9 cellular contexts compared by ENCODE assay signal in genomic region chr17:28900986-28901726, GRCh38. TPM values are rescaled to one million over a fixed set of nuclear protein-coding genes. Genes with fewer than 3 reads are reported as not detected.
A peak's percentile ranks its signal among the peaks of the same experiment; 100 is the strongest.
DNase-seq lines count a peak whose midpoint lies in the region; ATAC-seq and TF ChIP-seq lines count a peak whose summit lies in the region.
"Had no signal": no experiment of that assay in that cellular context is flagged by ENCODE, and none has a peak within 500 bp of the region (broad histone marks: within the 10 kb centered on the region; RNA-seq: fewer than 3 reads in every experiment).

No MANE protein-coding gene starts in this region.

- peaks cover 9 to 16% of the 10 kb centered on the region in 2 donors for H3K36me3 Mint-ChIP-seq in activated T-cell treated with anti-CD3 and anti-CD28 coated beads, Interleukin-2, amount 50 U/mL, for 72 hours (ENCODE audit: insufficient read depth in 2 of 2)
- H3K36me3 Mint-ChIP-seq in stimulated activated naive B cell treated with anti-CD40 and anti-IgM and Interleukin-4, amounts not matched to agents 10 μg/mL and 1 μg/mL and 100 μg/mL, for 72 hours, result peaks cover 40 to 49% of the 10 kb centered on the region in 2 donors

- no peaks in the 10 kb centered on the region for H3K27me3 ChIP-seq in mammary epithelial cell (ENCODE audit: insufficient read depth, low read length)
- H3K27me3 ChIP-seq: ovary had no signal

- H3K4me3 ChIP-seq in mammary epithelial cell (replicated peaks in 1 of 3; ENCODE audit: insufficient read depth in 1 of 3, low read depth in 2 of 3, low read length in 3 of 3), result no peak overlapping the region

- no peak overlapping the region for H3K27ac ChIP-seq in mammary epithelial cell (ENCODE audit: insufficient read depth, low read depth, low read length)

- peaks cover 2% of the 10 kb centered on the region for H3K36me3 ChIP-seq in mammary epithelial cell (ENCODE audit: insufficient read depth, low read length)
- H3K36me3 ChIP-seq: ovary had no signal

- H2AFZ ChIP-seq in mammary epithelial cell (ENCODE audit: low read depth, low read length), result no peak overlapping the region

- H3K27me3 Mint-ChIP-seq in activated T-cell treated with anti-CD3 and anti-CD28 coated beads, Interleukin-2, amount 50 U/mL, for 72 hours (ENCODE audit: low read depth), result no peaks in the 10 kb centered on the region
- no peaks in the 10 kb centered on the region for H3K27me3 Mint-ChIP-seq in stimulated activated naive B cell treated with anti-CD40 and anti-IgM and Interleukin-4, amounts not matched to agents 10 μg/mL and 1 μg/mL and 100 μg/mL, for 72 hours

- H3K4me3 Mint-ChIP-seq in activated T-cell treated with anti-CD3 and anti-CD28 coated beads, Interleukin-2, amount 50 U/mL, for 72 hours, result peak overlapping the region; percentile 94 to 95
- H3K4me3 Mint-ChIP-seq in stimulated activated naive B cell treated with anti-CD40 and anti-IgM and Interleukin-4, amounts not matched to agents 10 μg/mL and 1 μg/mL and 100 μg/mL, for 72 hours, result peak overlapping the region; percentile 84 to 91

- H3K27ac Mint-ChIP-seq in activated T-cell treated with anti-CD3 and anti-CD28 coated beads, Interleukin-2, amount 50 U/mL, for 72 hours, result peak overlapping the region; percentile 92
- peak overlapping the region; percentile 84 for H3K27ac Mint-ChIP-seq in stimulated activated naive B cell treated with anti-CD40 and anti-IgM and Interleukin-4, amounts not matched to agents 10 μg/mL and 1 μg/mL and 100 μg/mL, for 72 hours

- peaks cover 23% of the 10 kb centered on the region for H3K4me1 ChIP-seq in mammary epithelial cell (ENCODE audit: insufficient read depth, low read length)

- intact Hi-C loops in mammary epithelial cell (cut with micrococcal nuclease), result loop anchor here (10.0 kb wide), 1 partner anchor 256 kb away; the partner anchor contains the start of gene BLTP2

- DNase-seq in activated T-cell treated with anti-CD3 and anti-CD28 coated beads, Interleukin-2, amount 50 U/mL, for 72 hours, result no peak
- no peak for DNase-seq in activated T-cell treated with anti-CD3 and anti-CD28 coated beads, Interleukin-2, amount 50 U/mL, for 48 hours
- DNase-seq in mammary epithelial cell (no peak), AML-193 (lab: John Stamatoyannopoulos, UW) (no peak), NCI-H748 (lab: John Stamatoyannopoulos, UW; ENCODE audit: unreplicated experiment) (no peak)
- no peak for DNase-seq in stimulated activated naive B cell treated with anti-CD40 and anti-IgM and Interleukin-4, amounts not matched to agents 10 μg/mL and 1 μg/mL and 100 μg/mL, for 72 hours
- DNase-seq: aorta, NCI-H187, ovary had no signal

- peaks cover 0 to 2% of the 10 kb centered on the region in 2 donors for H3K9me3 Mint-ChIP-seq in activated T-cell treated with anti-CD3 and anti-CD28 coated beads, Interleukin-2, amount 50 U/mL, for 72 hours
- H3K9me3 Mint-ChIP-seq in stimulated activated naive B cell treated with anti-CD40 and anti-IgM and Interleukin-4, amounts not matched to agents 10 μg/mL and 1 μg/mL and 100 μg/mL, for 72 hours, result no peaks in the 10 kb centered on the region

- H3K9me3 ChIP-seq in mammary epithelial cell (replicated peaks; ENCODE audit: insufficient read depth, low read length), result no peaks in the 10 kb centered on the region
- H3K9me3 ChIP-seq: ovary had no signal

- CTCF ChIA-PET in mammary epithelial cell (lab: Charles Lee; ENCODE audit: low non-redundant PET), result no interaction called here

- no TSS peak for BruUV-seq in mammary epithelial cell (replicated peaks; lab: Mats Ljungman, UMichigan)

- H3K79me2 ChIP-seq in mammary epithelial cell (ENCODE audit: insufficient read depth, low read length), result peaks cover 30% of the 10 kb centered on the region

- ATAC-seq in activated T-cell treated with anti-CD3 and anti-CD28 coated beads, Interleukin-2, amount 50 U/mL, for 72 hours (replicated peaks in 1 of 2), result no peak
- ATAC-seq in stimulated activated naive B cell treated with anti-CD40 and anti-IgM and Interleukin-4, amounts not matched to agents 10 μg/mL and 1 μg/mL and 100 μg/mL, for 72 hours (replicated peaks), result no peak

- H3K4me2 ChIP-seq in mammary epithelial cell (ENCODE audit: insufficient read depth, low read depth, low read length), result peak overlapping the region; percentile 92

- in situ Hi-C loops in mammary epithelial cell (cut with MboI; ENCODE audit: low sequenced_read_pairs in 2 of 2), result loop anchor here in 1 of 2 donors (10.0 kb wide), 1 partner anchor 146 kb away; no protein-coding TSS in a partner anchor

- WGBS in mammary epithelial cell (ENCODE audit: low coverage, missing lambda C conversion rate), result 95% methylated on average over 15 of the region's 24 CpGs

- peaks cover 73% of the 10 kb centered on the region for H3K4me1 Mint-ChIP-seq in activated T-cell treated with anti-CD3 and anti-CD28 coated beads, Interleukin-2, amount 50 U/mL, for 72 hours (ENCODE audit: low read depth)
- H3K4me1 Mint-ChIP-seq in stimulated activated naive B cell treated with anti-CD40 and anti-IgM and Interleukin-4, amounts not matched to agents 10 μg/mL and 1 μg/mL and 100 μg/mL, for 72 hours, result peaks cover 50 to 84% of the 10 kb centered on the region in 2 donors

- no peaks in the 10 kb centered on the region for H4K20me1 ChIP-seq in mammary epithelial cell (ENCODE audit: insufficient read depth, low read length)

- no peak for TF ChIP-seq CTCF in mammary epithelial cell (conservative IDR thresholded peaks at IDR 0.05 in 1 of 2, IDR thresholded peaks at IDR 0.05 in 1 of 2; ENCODE audit: extremely low read depth in 1 of 2, insufficient read depth in 1 of 2, low read depth in 1 of 2, low read length in 2 of 2)

- H3K9ac ChIP-seq in mammary epithelial cell (ENCODE audit: insufficient read depth, low read length), result no peak overlapping the region

- dilution Hi-C loops in mammary epithelial cell (cut with HindIII; ENCODE audit: low sequenced_read_pairs), result loop anchor here (5.0 kb wide), 1 partner anchor 34 kb away; no protein-coding TSS in a partner anchor

RNA-seq across cellular contexts. Expression of gene DHRS13, which starts 1.7 kb away (rescaled TPM):
- 10 to 100 TPM; 21.3 to 25.3 TPM for total RNA-seq in activated T-cell treated with anti-CD3 and anti-CD28 coated beads, Interleukin-2, amount 50 U/mL, for 72 hours
- total RNA-seq in mammary epithelial cell, result 1 to 10 TPM; 2.3 to 7.3 TPM
- 7.9 TPM for polyA plus RNA-seq in mammary epithelial cell
- polyA minus RNA-seq in mammary epithelial cell, result 6.2 TPM

RNA-seq across cellular contexts. Expression of gene FLOT2, which starts 3.6 kb away (rescaled TPM):
- total RNA-seq in activated T-cell treated with anti-CD3 and anti-CD28 coated beads, Interleukin-2, amount 50 U/mL, for 72 hours, result 100 to 1,000 TPM; 138 to 141 TPM
- 100 to 1,000 TPM in 1 of 2 donors, 10 to 100 TPM in 1; 80.2 to 129 TPM for total RNA-seq in mammary epithelial cell
- polyA plus RNA-seq in mammary epithelial cell, result 105 TPM
- polyA minus RNA-seq in mammary epithelial cell, result 226 TPM

RNA-seq across cellular contexts. Expression of gene ERAL1, which starts 46.3 kb away (rescaled TPM):
- 10 to 100 TPM; 48.6 to 68.1 TPM for total RNA-seq in activated T-cell treated with anti-CD3 and anti-CD28 coated beads, Interleukin-2, amount 50 U/mL, for 72 hours
- total RNA-seq in mammary epithelial cell, result 10 to 100 TPM; 48.4 to 53.2 TPM
- 68.5 TPM for polyA plus RNA-seq in mammary epithelial cell
- 83.1 TPM for polyA minus RNA-seq in mammary epithelial cell

RNA-seq across cellular contexts. Expression of gene PHF12, which starts 50.2 kb away (rescaled TPM):
- total RNA-seq in activated T-cell treated with anti-CD3 and anti-CD28 coated beads, Interleukin-2, amount 50 U/mL, for 72 hours, result 10 to 100 TPM; 67.7 to 81.6 TPM
- 10 to 100 TPM; 22.7 to 31.1 TPM for total RNA-seq in mammary epithelial cell
- 17.8 TPM for polyA plus RNA-seq in mammary epithelial cell
- 60.6 TPM for polyA minus RNA-seq in mammary epithelial cell

RNA-seq across cellular contexts. Expression of gene FAM222B, which starts 58.6 kb away (rescaled TPM):
- 10 to 100 TPM; 20.9 to 26.5 TPM for total RNA-seq in activated T-cell treated with anti-CD3 and anti-CD28 coated beads, Interleukin-2, amount 50 U/mL, for 72 hours
- 10 to 100 TPM; 11.0 to 28.9 TPM for total RNA-seq in mammary epithelial cell
- 25.3 TPM for polyA plus RNA-seq in mammary epithelial cell
- polyA minus RNA-seq in mammary epithelial cell, result 24.8 TPM
